ENCODE assay signal across 1 cellular context in the genomic region with DNA sequence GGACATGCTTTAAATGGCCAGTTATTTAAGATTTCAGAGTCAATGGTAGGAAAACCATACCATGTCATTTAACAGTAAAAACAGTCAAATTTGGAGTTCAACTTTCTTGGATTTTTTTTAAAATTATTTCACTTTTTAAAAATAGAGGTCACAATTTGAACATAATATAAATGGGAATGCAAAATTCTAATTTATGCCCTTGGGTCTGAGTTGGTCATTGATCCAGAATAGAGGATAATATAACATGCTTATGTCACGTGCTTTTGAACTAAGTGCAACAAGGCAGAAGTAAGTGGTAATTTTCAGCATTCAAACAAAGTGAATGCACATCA.
TF ChIP-seq lines count a peak whose summit lies in the region.

No MANE protein-coding gene starts in this region.

TF ChIP-seq in HepG2, 621 proteins besides CTCF, POLR2A, EP300 and RAD21 (continued from another document):
- TF ChIP-seq SRY (CRISPR knock-in tag; IDR thresholded peaks at IDR 0.05): no peak
- TF ChIP-seq, protein P1, sequence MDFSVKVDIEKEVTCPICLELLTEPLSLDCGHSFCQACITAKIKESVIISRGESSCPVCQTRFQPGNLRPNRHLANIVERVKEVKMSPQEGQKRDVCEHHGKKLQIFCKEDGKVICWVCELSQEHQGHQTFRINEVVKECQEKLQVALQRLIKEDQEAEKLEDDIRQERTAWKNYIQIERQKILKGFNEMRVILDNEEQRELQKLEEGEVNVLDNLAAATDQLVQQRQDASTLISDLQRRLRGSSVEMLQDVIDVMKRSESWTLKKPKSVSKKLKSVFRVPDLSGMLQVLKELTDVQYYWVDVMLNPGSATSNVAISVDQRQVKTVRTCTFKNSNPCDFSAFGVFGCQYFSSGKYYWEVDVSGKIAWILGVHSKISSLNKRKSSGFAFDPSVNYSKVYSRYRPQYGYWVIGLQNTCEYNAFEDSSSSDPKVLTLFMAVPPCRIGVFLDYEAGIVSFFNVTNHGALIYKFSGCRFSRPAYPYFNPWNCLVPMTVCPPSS (IDR thresholded peaks at IDR 0.05): no peak
